Comparison of ENCODE assay signal across 8 cellular contexts in genomic region chr13:27271572-27272096, GRCh38. TPM values are rescaled to one million over a fixed set of nuclear protein-coding genes. Genes with fewer than 3 reads are reported as not detected.
A peak's percentile ranks its signal among the peaks of the same experiment; 100 is the strongest.
DNase-seq lines count a peak whose midpoint lies in the region; ATAC-seq and TF ChIP-seq lines count a peak whose summit lies in the region.

No MANE protein-coding gene starts in this region.

- peak overlapping the region; percentile 81 for H3K4me3 ChIP-seq in left ventricle myocardium inferior
- peak overlapping the region; percentile 81 for H3K4me3 ChIP-seq in choroid plexus epithelial cell (ENCODE audit: low read depth, low read length)
- peak overlapping the region; percentile 72 to 88 for H3K4me3 ChIP-seq in muscle layer of duodenum (ENCODE audit: low read depth in 1 of 2, low read length in 2 of 2)

- H3K27ac ChIP-seq in left ventricle myocardium inferior (replicated peaks): peak overlapping the region; percentile 93
- H3K27ac ChIP-seq in muscle layer of duodenum (ENCODE audit: low read length): peak overlapping the region; percentile 49

- DNase-seq in left ventricle myocardium inferior (no peak), left cardiac atrium (no peak), choroid plexus epithelial cell (ENCODE audit: low read depth) (no peak), AG20443 (ENCODE audit: low spot score) (no peak), NCI-H524 (lab: John Stamatoyannopoulos, UW) (no peak)
- no peak for DNase-seq in activated CD8-positive, alpha-beta memory T cell treated with anti-CD3 and anti-CD28 coated beads, Interleukin-2, amount 50 U/mL, for 48 hours

- ATAC-seq in left cardiac atrium: no peak
- no peak for ATAC-seq in GM21723 (IDR thresholded peaks at IDR 0.05; ENCODE audit: unreplicated experiment)

- H3K27me3 ChIP-seq in left ventricle myocardium inferior (ENCODE audit: low read depth): no peaks in the 10 kb centered on the region
- H3K27me3 ChIP-seq in muscle layer of duodenum (ENCODE audit: low read depth, low read length): no peaks in the 10 kb centered on the region

- TF ChIP-seq CTCF in left ventricle myocardium inferior (IDR thresholded peaks at IDR 0.05; ENCODE audit: borderline replicate concordance): no peak
- no peak for TF ChIP-seq CTCF in choroid plexus epithelial cell (conservative IDR thresholded peaks at IDR 0.05; ENCODE audit: low read depth, low read length)

- H3K9me3 ChIP-seq in left ventricle myocardium inferior (replicated peaks) (no peaks in the 10 kb centered on the region), muscle layer of duodenum (ENCODE audit: control insufficient read depth in 1 of 2, low read length in 2 of 2) (no peaks in the 10 kb centered on the region)

- H3K4me1 ChIP-seq in left ventricle myocardium inferior (peaks cover 46% of the 10 kb centered on the region), muscle layer of duodenum (ENCODE audit: control insufficient read depth in 1 of 2, insufficient read depth in 2 of 2, low read length in 2 of 2) (peaks cover 14 to 23% of the 10 kb centered on the region in 2 donors)

- intact Hi-C loops in left ventricle myocardium inferior (cut with micrococcal nuclease): no loop called here
- intact Hi-C loops in left cardiac atrium (cut with DNase I): no loop called here

- H3K36me3 ChIP-seq in left ventricle myocardium inferior: peaks cover 4% of the 10 kb centered on the region
- H3K36me3 ChIP-seq in muscle layer of duodenum (ENCODE audit: control insufficient read depth in 1 of 2, insufficient read depth in 2 of 2, low read length in 2 of 2): no peaks in the 10 kb centered on the region

RNA-seq across cellular contexts. Expression of gene RASL11A, which starts 1.0 kb away (rescaled TPM):
- total RNA-seq in left ventricle myocardium inferior: 5.3 TPM
- total RNA-seq in left cardiac atrium: 10 to 100 TPM; 15.6 to 26.1 TPM

RNA-seq across cellular contexts. Expression of gene RPL21, which starts 20.3 kb away (rescaled TPM):
- total RNA-seq in left ventricle myocardium inferior: 674 TPM
- total RNA-seq in left cardiac atrium: 100 to 1,000 TPM; 729 to 803 TPM
